10 cellular contexts compared by ENCODE assay signal in the genomic region with DNA sequence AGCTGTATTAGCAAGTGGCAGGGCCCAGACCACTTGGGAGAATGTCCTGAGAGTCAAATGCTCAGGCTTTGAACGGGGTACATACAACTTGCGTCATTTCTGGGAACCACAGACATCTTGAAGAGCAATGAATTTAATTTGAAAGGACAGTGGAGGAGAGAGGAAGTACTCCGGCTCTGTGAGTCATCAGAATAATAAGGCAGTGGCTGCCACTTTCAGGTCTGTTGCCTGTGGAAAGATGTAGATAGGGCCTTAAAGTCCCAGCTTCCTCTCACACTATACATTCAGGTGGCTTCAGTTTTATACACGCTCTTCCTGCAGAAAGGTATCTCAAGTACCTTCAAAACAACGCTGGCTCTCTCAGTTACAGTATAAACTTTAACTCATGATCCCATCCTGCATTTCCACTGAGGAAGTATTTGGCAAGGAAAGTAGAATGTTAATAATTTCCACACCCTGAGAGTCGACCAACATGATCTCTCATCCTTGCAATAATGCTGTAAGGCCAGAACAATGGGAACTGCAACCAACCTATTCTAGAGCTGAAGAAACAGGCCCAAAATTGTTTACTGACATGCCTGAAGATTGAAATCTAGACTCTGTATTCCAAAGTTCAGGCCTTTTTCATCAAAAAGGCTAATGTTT. TPM values are rescaled to one million over a fixed set of nuclear protein-coding genes. Genes with fewer than 3 reads are reported as not detected.
DNase-seq lines count a peak whose midpoint lies in the region; ATAC-seq and TF ChIP-seq lines count a peak whose summit lies in the region.
"Had no signal": no experiment of that assay in that cellular context is flagged by ENCODE, and none has a peak within 500 bp of the region (broad histone marks: within the 10 kb centered on the region; RNA-seq: fewer than 3 reads in every experiment).

No MANE protein-coding gene starts in this region.

- no peaks in the 10 kb centered on the region for H3K9me2 ChIP-seq in PC-3 (replicated peaks; ENCODE audit: low read length)

- no peaks in the 10 kb centered on the region for H3K79me2 ChIP-seq in PC-3 (ENCODE audit: low read length)

- DNase-seq in AG10803 (ENCODE audit: low read depth) (peak; percentile 65), H4 (ENCODE audit: low spot score) (peak; percentile 56), PC-3 (peak; percentile 61), fibroblast of mammary gland (ENCODE audit: low read depth) (peak; percentile 90), NCI-H345 treated with DMSO at 0.1 percent for 48 hours (lab: John Stamatoyannopoulos, UW; ENCODE audit: unreplicated experiment) (no peak), head of caudate nucleus (no peak), WERI-Rb-1 (no peak), iPS-NIHi7 (ENCODE audit: extremely low spot score) (no peak)
- DNase-seq: NCI-H1930 had no signal

- intact Hi-C loops in PC-3 (cut with micrococcal nuclease) (no loop called here), head of caudate nucleus (cut with DNase I) (no loop called here)

- no TSS peak for BruUV-seq in PC-3 (replicated peaks; lab: Mats Ljungman, UMichigan)

- no peak for TF ChIP-seq CTCF in AG10803 (conservative IDR thresholded peaks at IDR 0.05; ENCODE audit: low read length)
- TF ChIP-seq CTCF in PC-3 (conservative IDR thresholded peaks at IDR 0.05; ENCODE audit: low read depth, low read length), result no peak
- no peak for TF ChIP-seq CTCF in fibroblast of mammary gland (conservative IDR thresholded peaks at IDR 0.05; ENCODE audit: control insufficient read depth, insufficient read depth, low read depth, low read length)
- TF ChIP-seq CTCF in WERI-Rb-1 (IDR thresholded peaks at IDR 0.05; ENCODE audit: low read depth, low read length), result no peak

- H3K9ac ChIP-seq in PC-3 (ENCODE audit: low read length), result no peak overlapping the region

- H3F3A ChIP-seq in PC-3 (ENCODE audit: low read length, unreplicated experiment), result no peaks in the 10 kb centered on the region

- POLR2A ChIA-PET in PC-3 (lab: Charles Lee; ENCODE audit: unreplicated experiment), result no interaction called here

- H3K36me3 ChIP-seq in PC-3 (ENCODE audit: low read depth, low read length), result no peaks in the 10 kb centered on the region
- H3K36me3 ChIP-seq in WERI-Rb-1, result no peaks in the 10 kb centered on the region

- H3K27me3 ChIP-seq in PC-3 (ENCODE audit: low read length), result no peaks in the 10 kb centered on the region
- no peaks in the 10 kb centered on the region for H3K27me3 ChIP-seq in WERI-Rb-1 (ENCODE audit: insufficient read depth, low read depth, severe bottlenecking)

- H2AFZ ChIP-seq in PC-3 (ENCODE audit: low read length), result no peak overlapping the region

- H3K27ac ChIP-seq in PC-3 (ENCODE audit: low read length), result peak overlapping the region; percentile 54
- no peak overlapping the region for H3K27ac ChIP-seq in WERI-Rb-1
- H3K27ac ChIP-seq: C4-2B had no signal

- H3K4me3 ChIP-seq in AG10803 (ENCODE audit: low read length) (no peak overlapping the region), PC-3 (ENCODE audit: low read length) (no peak overlapping the region), fibroblast of mammary gland (ENCODE audit: control insufficient read depth, low read depth, low read length) (no peak overlapping the region), WERI-Rb-1 (ENCODE audit: low read depth, low read length) (no peak overlapping the region)

- ATAC-seq in PC-3, result peak; percentile 48; the same call in 1 of the 2 replicates

- CTCF ChIA-PET in PC-3 (lab: Charles Lee), result no interaction called here

- peaks cover 33% of the 10 kb centered on the region for H3K4me1 ChIP-seq in PC-3 (ENCODE audit: insufficient read depth, low read length)

- peak overlapping the region; percentile 49 for H3K4me2 ChIP-seq in PC-3 (ENCODE audit: low read length)

- H3K9me3 ChIP-seq in PC-3 (ENCODE audit: low read length), result no peaks in the 10 kb centered on the region
- no peaks in the 10 kb centered on the region for H3K9me3 ChIP-seq in WERI-Rb-1 (ENCODE audit: severe bottlenecking)

- no peaks in the 10 kb centered on the region for H4K20me1 ChIP-seq in PC-3 (ENCODE audit: low read length)

RNA-seq across cellular contexts. Expression of a gene that starts 6.8 kb away (rescaled TPM):
- 3.8 and 3.9 TPM in 2 replicates for total RNA-seq in H4 (2014; rRNA removed; shearing (Covaris generic))
- total RNA-seq in PC-3 (2014; rRNA removed), result not detected in 2 replicates

Comparison
In these comparisons a context has a peak if more than half of its experiments do, and no peak if none do; other contexts are left out.
1. DNase-seq: peak in AG10803 (single experiment), H4 (single experiment), PC-3 (single experiment) and fibroblast of mammary gland (single experiment); none in NCI-H345 treated with DMSO at 0.1 percent for 48 hours (single experiment), head of caudate nucleus (0 of 42), WERI-Rb-1 (single experiment) and iPS-NIHi7 (single experiment).